ENCODE assay signal across 8 cellular contexts in the genomic region with DNA sequence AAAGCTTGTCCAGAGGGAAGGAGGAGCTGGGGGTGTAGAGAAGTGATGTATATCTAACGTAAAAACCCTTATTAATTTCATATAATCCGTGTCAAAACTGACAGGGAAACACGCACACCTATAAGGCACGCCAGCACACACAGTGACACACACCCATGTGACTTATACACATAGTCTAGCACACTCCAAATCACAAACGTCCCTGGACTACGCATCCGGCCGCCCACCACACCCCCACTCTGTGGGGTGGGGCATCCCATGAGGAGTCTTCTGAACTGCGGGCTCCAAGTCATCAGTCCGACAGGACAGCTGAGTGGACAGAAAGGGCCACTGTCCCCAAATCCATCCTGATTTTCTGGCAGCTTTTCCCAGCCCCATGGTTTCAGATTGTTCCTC. TPM values are rescaled to one million over a fixed set of nuclear protein-coding genes. Genes with fewer than 3 reads are reported as not detected.
DNase-seq lines count a peak whose midpoint lies in the region; ATAC-seq and TF ChIP-seq lines count a peak whose summit lies in the region.

No MANE protein-coding gene starts in this region.

- peak overlapping the region; percentile 82 for H3K4me3 Mint-ChIP-seq in activated CD8-positive, alpha-beta T cell treated with anti-CD3 and anti-CD28 coated beads for 36 hours
- peak overlapping the region; percentile 89 for H3K4me3 Mint-ChIP-seq in endothelial cell (ENCODE audit: unreplicated experiment)
- peak overlapping the region; percentile 88 to 90 for H3K4me3 Mint-ChIP-seq in stimulated activated naive B cell treated with anti-CD40 and anti-IgM and Interleukin-4, amounts not matched to agents 10 μg/mL and 1 μg/mL and 100 μg/mL, for 72 hours

- peak overlapping the region; percentile 8 for H4K5ac ChIP-seq in IMR-90 (ENCODE audit: low read depth, low read length)

- no CpG with 5 or more reads among the region's 10 CpGs for WGBS in IMR-90 (ENCODE audit: extremely low coverage in 2 of 2, insufficient read length in 1 of 2), 2 experiments

- peak overlapping the region; percentile 74 for H3K27ac Mint-ChIP-seq in activated CD8-positive, alpha-beta T cell treated with anti-CD3 and anti-CD28 coated beads for 36 hours
- H3K27ac Mint-ChIP-seq in endothelial cell (ENCODE audit: unreplicated experiment) = peak overlapping the region; percentile 95
- peak overlapping the region; percentile 70 for H3K27ac Mint-ChIP-seq in stimulated activated naive B cell treated with anti-CD40 and anti-IgM and Interleukin-4, amounts not matched to agents 10 μg/mL and 1 μg/mL and 100 μg/mL, for 72 hours

- TF ChIP-seq RAD21 in IMR-90 (IDR thresholded peaks at IDR 0.05; ENCODE audit: low read length) = no peak

- no peaks in the 10 kb centered on the region for H3K27me3 Mint-ChIP-seq in activated CD8-positive, alpha-beta T cell treated with anti-CD3 and anti-CD28 coated beads for 36 hours
- H3K27me3 Mint-ChIP-seq in endothelial cell (ENCODE audit: unreplicated experiment) = peaks cover 32% of the 10 kb centered on the region
- H3K27me3 Mint-ChIP-seq in stimulated activated naive B cell treated with anti-CD40 and anti-IgM and Interleukin-4, amounts not matched to agents 10 μg/mL and 1 μg/mL and 100 μg/mL, for 72 hours = no peaks in the 10 kb centered on the region

- intact Hi-C loops in IMR-90 (cut with micrococcal nuclease) = no loop called here
- intact Hi-C loops in activated CD8-positive, alpha-beta T cell treated with anti-CD3 and anti-CD28 coated beads for 36 hours (cut with micrococcal nuclease) = loop anchor here (2.0 to 5.0 kb wide), 2 partner anchors 29 to 104 kb away; no protein-coding TSS in a partner anchor

- peak overlapping the region; percentile 95 for H3K4ac ChIP-seq in IMR-90 (ENCODE audit: low read depth, low read length)

- peak overlapping the region; percentile 42; the same call in 2 of the 3 replicates for H2BK15ac ChIP-seq in IMR-90 (ENCODE audit: low read depth, low read length)

- in situ Hi-C loops in IMR-90 (cut with MboI; ENCODE audit: low sequenced_read_pairs) = no loop called here

- H3K9me3 Mint-ChIP-seq in activated CD8-positive, alpha-beta T cell treated with anti-CD3 and anti-CD28 coated beads for 36 hours = no peaks in the 10 kb centered on the region
- H3K9me3 Mint-ChIP-seq in endothelial cell (ENCODE audit: unreplicated experiment) = no peaks in the 10 kb centered on the region
- H3K9me3 Mint-ChIP-seq in stimulated activated naive B cell treated with anti-CD40 and anti-IgM and Interleukin-4, amounts not matched to agents 10 μg/mL and 1 μg/mL and 100 μg/mL, for 72 hours = no peaks in the 10 kb centered on the region

- H3K9ac ChIP-seq in IMR-90 (ENCODE audit: low read depth, low read length) (peak overlapping the region; percentile 100), mucosa of stomach (ENCODE audit: low read length) (peak overlapping the region; percentile 86)

- H2BK20ac ChIP-seq in IMR-90 (ENCODE audit: low read depth, low read length) = peak overlapping the region; percentile 53; the same call in 1 of the 2 replicates

- peak overlapping the region; percentile 96 for H2AK5ac ChIP-seq in IMR-90 (ENCODE audit: low read depth, low read length)

- H3K18ac ChIP-seq in IMR-90 (ENCODE audit: low read depth, low read length) = peak overlapping the region; percentile 47

- peaks cover 50% of the 10 kb centered on the region for H3K9me1 ChIP-seq in IMR-90 (ENCODE audit: insufficient read depth, low read length)

- peak overlapping the region; percentile 99 for H2AK9ac ChIP-seq in IMR-90 (replicated peaks; ENCODE audit: low read depth, low read length, poor library complexity)

- H3K4me1 ChIP-seq in IMR-90 (ENCODE audit: control insufficient read depth, insufficient read depth, low read length) = peaks cover 44% of the 10 kb centered on the region
- peaks cover 25% of the 10 kb centered on the region for H3K4me1 ChIP-seq in mucosa of stomach (ENCODE audit: control insufficient read depth, insufficient read depth, low read length)

- peak overlapping the region; percentile 87 for H2AFZ ChIP-seq in IMR-90 (replicated peaks; ENCODE audit: low read length, poor library complexity)

- H3K36me3 Mint-ChIP-seq in activated CD8-positive, alpha-beta T cell treated with anti-CD3 and anti-CD28 coated beads for 36 hours (ENCODE audit: low read depth) = peaks cover 18% of the 10 kb centered on the region
- peaks cover 45% of the 10 kb centered on the region for H3K36me3 Mint-ChIP-seq in endothelial cell (ENCODE audit: low read depth, unreplicated experiment)
- peaks cover 28 to 38% of the 10 kb centered on the region in 2 donors for H3K36me3 Mint-ChIP-seq in stimulated activated naive B cell treated with anti-CD40 and anti-IgM and Interleukin-4, amounts not matched to agents 10 μg/mL and 1 μg/mL and 100 μg/mL, for 72 hours

- peak; percentile 73; the same call in 1 of the 2 replicates for TF ChIP-seq POLR2A in IMR-90 (IDR thresholded peaks at IDR 0.05; ENCODE audit: low read depth, low read length)

- ATAC-seq in GM18868 (IDR thresholded peaks at IDR 0.05; ENCODE audit: unreplicated experiment) (peak; percentile 38), IMR-90 (ENCODE audit: low read depth) (peak; percentile 45)
- ATAC-seq in activated CD8-positive, alpha-beta T cell treated with anti-CD3 and anti-CD28 coated beads for 36 hours = peak; percentile 81
- ATAC-seq in stimulated activated naive B cell treated with anti-CD40 and anti-IgM and Interleukin-4, amounts not matched to agents 10 μg/mL and 1 μg/mL and 100 μg/mL, for 72 hours (replicated peaks) = peak; percentile 37 to 44

- H3K36me3 ChIP-seq in IMR-90 (ENCODE audit: control insufficient read depth, insufficient read depth, low read length) = peaks cover 31% of the 10 kb centered on the region
- H3K36me3 ChIP-seq in mucosa of stomach (ENCODE audit: control insufficient read depth, insufficient read depth, low read length) = no peaks in the 10 kb centered on the region

- POLR2A ChIA-PET in IMR-90 (lab: Charles Lee; ENCODE audit: unreplicated experiment) = interaction anchor here (1.0 kb wide), 1 partner anchor 14 kb away, joined by 5 read pairs; no protein-coding TSS in a partner anchor
- POLR2A ChIA-PET in activated CD8-positive, alpha-beta T cell treated with anti-CD3 and anti-CD28 coated beads for 36 hours (lab: Charles Lee) = interaction anchor here (0.9 to 2.6 kb wide), 5 partner anchors 10 to 69 kb away, joined by 3 to 6 read pairs (median 5); no protein-coding TSS in a partner anchor

- peak overlapping the region; percentile 98 for H3K56ac ChIP-seq in IMR-90 (ENCODE audit: extremely low read depth, insufficient read depth, low read length)

- H3K14ac ChIP-seq in IMR-90 (replicated peaks; ENCODE audit: low read depth, low read length) = peak overlapping the region; percentile 96

- H3K79me1 ChIP-seq in IMR-90 (ENCODE audit: low read depth in 1 of 2, low read length in 2 of 2) = peaks cover 20 to 64% of the 10 kb centered on the region in 2 experiments

- DNase-seq in IMR-90 (peak; percentile 64), endothelial cell (ENCODE audit: low spot score) (no peak), NOMO-1 (lab: John Stamatoyannopoulos, UW; ENCODE audit: unreplicated experiment in 2 of 2) (no peak), cerebellar nuclear complex (lab: John Stamatoyannopoulos, UW) (no peak)
- peak; percentile 71 for DNase-seq in activated CD8-positive, alpha-beta T cell treated with anti-CD3 and anti-CD28 coated beads for 36 hours
- no peak for DNase-seq in stimulated activated naive B cell treated with anti-CD40 and anti-IgM and Interleukin-4, amounts not matched to agents 10 μg/mL and 1 μg/mL and 100 μg/mL, for 72 hours

- peak overlapping the region; percentile 81 for H3K4me2 ChIP-seq in IMR-90 (ENCODE audit: low read depth, low read length)

- CTCF ChIA-PET in IMR-90 (lab: Yijun Ruan, JAX) = interaction anchor here (1.1 to 3.0 kb wide), 3 partner anchors 13 to 46 kb away, joined by 4 to 10 read pairs (median 5); no protein-coding TSS in a partner anchor
- CTCF ChIA-PET in activated CD8-positive, alpha-beta T cell treated with anti-CD3 and anti-CD28 coated beads for 36 hours (lab: Charles Lee) = interaction anchor here (0.9 to 5.9 kb wide), 6 partner anchors 12 to 121 kb away, joined by 3 to 31 read pairs (median 6); no protein-coding TSS in a partner anchor

- H4K8ac ChIP-seq in IMR-90 (ENCODE audit: low read depth in 2 of 2, low read length in 2 of 2) = peak overlapping the region; percentile 20 to 93

- peak overlapping the region; percentile 91 for H3K23ac ChIP-seq in IMR-90 (ENCODE audit: low read depth, low read length)

- dilution Hi-C loops in IMR-90 (cut with HindIII; ENCODE audit: low sequenced_read_pairs, unreplicated experiment) = no loop called here

- peak overlapping the region; percentile 82 for H3K27ac ChIP-seq in IMR-90 (ENCODE audit: insufficient read depth, low read length)

- no peaks in the 10 kb centered on the region for H3K9me3 ChIP-seq in IMR-90 (ENCODE audit: control insufficient read depth, insufficient read depth, low read length)
- H3K9me3 ChIP-seq in mucosa of stomach (ENCODE audit: control insufficient read depth, low read length) = no peaks in the 10 kb centered on the region

- H3K27me3 ChIP-seq in IMR-90 (ENCODE audit: control insufficient read depth, insufficient read depth, low read length) (no peaks in the 10 kb centered on the region; the same call in 1 of the 2 replicates), mucosa of stomach (ENCODE audit: control insufficient read depth, insufficient read depth, low read length) (no peaks in the 10 kb centered on the region)

- H3K4me3 ChIP-seq in IMR-90 (ENCODE audit: insufficient read depth, low read depth, low read length) (peak overlapping the region; percentile 98), mucosa of stomach (ENCODE audit: low read length) (peak overlapping the region; percentile 58)

- TF ChIP-seq CTCF in IMR-90 (conservative IDR thresholded peaks at IDR 0.05; ENCODE audit: low read depth, low read length) (no peak), endothelial cell (IDR thresholded peaks at IDR 0.05; ENCODE audit: unreplicated experiment) (no peak)
- TF ChIP-seq CTCF in activated CD8-positive, alpha-beta T cell treated with anti-CD3 and anti-CD28 coated beads for 36 hours (IDR thresholded peaks at IDR 0.05) = no peak

- H4K20me1 ChIP-seq in IMR-90 (ENCODE audit: insufficient read depth, low read length) = peaks cover 50% of the 10 kb centered on the region

- peaks cover 48% of the 10 kb centered on the region for H3K4me1 Mint-ChIP-seq in activated CD8-positive, alpha-beta T cell treated with anti-CD3 and anti-CD28 coated beads for 36 hours (ENCODE audit: low read depth)
- peaks cover 68% of the 10 kb centered on the region for H3K4me1 Mint-ChIP-seq in endothelial cell (ENCODE audit: unreplicated experiment)
- peaks cover 53 to 62% of the 10 kb centered on the region in 2 donors for H3K4me1 Mint-ChIP-seq in stimulated activated naive B cell treated with anti-CD40 and anti-IgM and Interleukin-4, amounts not matched to agents 10 μg/mL and 1 μg/mL and 100 μg/mL, for 72 hours

- peak overlapping the region; percentile 80 for H2BK120ac ChIP-seq in IMR-90 (ENCODE audit: low read depth, low read length)

- H2BK5ac ChIP-seq in IMR-90 (ENCODE audit: low read depth, low read length, poor library complexity, severe bottlenecking) = peak overlapping the region; percentile 94

- no TSS peak for BruUV-seq in IMR-90 (replicated peaks; lab: Mats Ljungman, UMichigan)

- peak overlapping the region; percentile 89 for H4K91ac ChIP-seq in IMR-90 (ENCODE audit: insufficient read depth, low read depth, low read length)

RNA-seq across cellular contexts. Expression of a gene that starts 0.8 kb away (rescaled TPM):
- total RNA-seq in IMR-90 (2012; rRNA removed) (265 and 296 TPM in 2 replicates), endothelial cell (ENCODE audit: unreplicated experiment) (593 TPM)
- polyA plus RNA-seq in IMR-90 (2012; rRNA removed) = 710 and 754 TPM in 2 replicates
- 217 and 257 TPM in 2 replicates for polyA plus RNA-seq in IMR-90 (2012; cell fraction: cytosol; rRNA removed)
- polyA plus RNA-seq in IMR-90 (2012; cell fraction: nucleus; rRNA removed; ENCODE audit: low replicate concordance) = 129 and 289 TPM in 2 replicates
- total RNA-seq in activated CD8-positive, alpha-beta T cell treated with anti-CD3 and anti-CD28 coated beads for 36 hours = 10 to 100 TPM; 31.8 to 34.1 TPM

RNA-seq across cellular contexts. Expression of a gene that starts 15.6 kb away (rescaled TPM):
- 0.18 TPM in 1 of 2 replicates, not detected in the other for total RNA-seq in IMR-90 (2012; rRNA removed)
- polyA plus RNA-seq in IMR-90 (2012; rRNA removed) = 0.10 and 0.21 TPM in 2 replicates
- polyA plus RNA-seq in IMR-90 (2012; cell fraction: cytosol; rRNA removed) = 0.09 and 0.14 TPM in 2 replicates
- 0.07 TPM in 1 of 2 replicates, not detected in the other for polyA plus RNA-seq in IMR-90 (2012; cell fraction: nucleus; rRNA removed; ENCODE audit: low replicate concordance)
- total RNA-seq in activated CD8-positive, alpha-beta T cell treated with anti-CD3 and anti-CD28 coated beads for 36 hours = not detected
- total RNA-seq in endothelial cell (ENCODE audit: unreplicated experiment) = not detected

RNA-seq across cellular contexts. Expression of a gene that starts 54.6 kb away (rescaled TPM):
- total RNA-seq in IMR-90 (2012; rRNA removed) (not detected in 2 replicates), endothelial cell (ENCODE audit: unreplicated experiment) (not detected)
- not detected in 2 replicates for polyA plus RNA-seq in IMR-90 (2012; rRNA removed)
- not detected in 2 replicates for polyA plus RNA-seq in IMR-90 (2012; cell fraction: cytosol; rRNA removed)
- polyA plus RNA-seq in IMR-90 (2012; cell fraction: nucleus; rRNA removed; ENCODE audit: low replicate concordance) = not detected in 2 replicates
- not detected for total RNA-seq in activated CD8-positive, alpha-beta T cell treated with anti-CD3 and anti-CD28 coated beads for 36 hours

RNA-seq across cellular contexts. Expression of a gene that starts 56.4 kb away (rescaled TPM):
- 83.3 TPM in 2 replicates for total RNA-seq in IMR-90 (2012; rRNA removed)
- 74.9 and 83.8 TPM in 2 replicates for polyA plus RNA-seq in IMR-90 (2012; rRNA removed)
- 28.3 and 31.3 TPM in 2 replicates for polyA plus RNA-seq in IMR-90 (2012; cell fraction: cytosol; rRNA removed)
- polyA plus RNA-seq in IMR-90 (2012; cell fraction: nucleus; rRNA removed; ENCODE audit: low replicate concordance) = 277 and 555 TPM in 2 replicates
- 100 to 1,000 TPM; 116 TPM for total RNA-seq in activated CD8-positive, alpha-beta T cell treated with anti-CD3 and anti-CD28 coated beads for 36 hours
- total RNA-seq in endothelial cell (ENCODE audit: unreplicated experiment) = 134 TPM

Comparison
In these comparisons a context has a peak if more than half of its experiments do, and no peak if none do; other contexts are left out.
1. DNase-seq: peak in IMR-90 (single experiment) and activated CD8-positive, alpha-beta T cell treated with anti-CD3 and anti-CD28 coated beads for 36 hours (single experiment); none in endothelial cell (single experiment), stimulated activated naive B cell treated with anti-CD40 and anti-IgM and Interleukin-4, amounts not matched to agents 10 μg/mL and 1 μg/mL and 100 μg/mL, for 72 hours (single experiment), NOMO-1 (0 of 2) and cerebellar nuclear complex (0 of 2).
2. Peak in every context shown above with its lines, with median percentiles within 50 percentile points of each other: ATAC-seq, H3K27ac Mint-ChIP-seq and H3K4me3 Mint-ChIP-seq.